23 cellular contexts compared by ENCODE assay signal in genomic region chr5:178392998-178393397, GRCh38.
DNase-seq lines count a peak whose midpoint lies in the region; ATAC-seq and TF ChIP-seq lines count a peak whose summit lies in the region.
"Had no signal": no experiment of that assay in that cellular context is flagged by ENCODE, and none has a peak within 500 bp of the region (broad histone marks: within the 10 kb centered on the region; RNA-seq: fewer than 3 reads in every experiment).

No MANE protein-coding gene starts in this region.

- intact Hi-C loops in dendritic cell treated with granulocyte-macrophage colony-stimulating factor and Interleukin-4, amounts not matched to agents 40 ng/mL and 50 ng/mL, for 4 days (cut with micrococcal nuclease), result no loop called here

- ATAC-seq in activated T-helper 17 cell treated with anti-CD3 and anti-CD28 coated beads, Interleukin-2, amount 50 U/mL, for 72 hours (replicated peaks), result no peak
- no peak for ATAC-seq in HG02798 (IDR thresholded peaks at IDR 0.05; ENCODE audit: poor library complexity, unreplicated experiment)
- ATAC-seq: activated T-cell treated with anti-CD3 and anti-CD28 coated beads, Interleukin-2, amount 50 U/mL, for 4 hours; gastrocnemius medialis; PC-3 had no signal

- peak overlapping the region; percentile 78 for H3K27ac Mint-ChIP-seq in dendritic cell treated with granulocyte-macrophage colony-stimulating factor and Interleukin-4, amounts not matched to agents 40 ng/mL and 50 ng/mL, for 4 days
- no peak overlapping the region for H3K27ac Mint-ChIP-seq in activated T-helper 17 cell treated with anti-CD3 and anti-CD28 coated beads, Interleukin-2, amount 50 U/mL, for 72 hours
- H3K27ac Mint-ChIP-seq: activated CD4-positive, alpha-beta memory T cell treated with anti-CD3 and anti-CD28 coated beads, Interleukin-2, amount 10 ng/mL, durations not matched to agents 7 days and 5 days; activated naive CD4-positive, alpha-beta T cell treated with anti-CD3 and anti-CD28 coated beads, Interleukin-2, amount 50 U/mL, for 24 hours; H9 had no signal

- TF ChIP-seq CTCF in HL-60 (IDR thresholded peaks at IDR 0.05; ENCODE audit: insufficient read depth, low read length), result no peak
- TF ChIP-seq CTCF in neutrophil (IDR thresholded peaks at IDR 0.05), result no peak

- H3K9me3 Mint-ChIP-seq in dendritic cell treated with granulocyte-macrophage colony-stimulating factor and Interleukin-4, amounts not matched to agents 40 ng/mL and 50 ng/mL, for 4 days, result no peaks in the 10 kb centered on the region
- no peaks in the 10 kb centered on the region for H3K9me3 Mint-ChIP-seq in activated T-helper 17 cell treated with anti-CD3 and anti-CD28 coated beads, Interleukin-2, amount 50 U/mL, for 72 hours
- H3K9me3 Mint-ChIP-seq: activated CD4-positive, alpha-beta memory T cell treated with anti-CD3 and anti-CD28 coated beads, Interleukin-2, amount 10 ng/mL, durations not matched to agents 7 days and 5 days; activated naive CD4-positive, alpha-beta T cell treated with anti-CD3 and anti-CD28 coated beads, Interleukin-2, amount 50 U/mL, for 24 hours; activated T-cell treated with anti-CD3 and anti-CD28 coated beads, Interleukin-2, amount 50 U/mL, for 4 hours; central memory CD8-positive, alpha-beta T cell; H9; neural progenitor cell had no signal

- DNase-seq in HL-60 (ENCODE audit: low read depth in 1 of 2, low spot score in 1 of 2) (peak; percentile 92 to 96), NOMO-1 (lab: John Stamatoyannopoulos, UW; ENCODE audit: unreplicated experiment in 2 of 2) (peak; percentile 55 to 73), DMS79 treated with DMSO at 0.1 percent for 48 hours (lab: John Stamatoyannopoulos, UW) (no peak)
- no peak for DNase-seq in activated T-cell treated with anti-CD3 and anti-CD28 coated beads, Interleukin-2, amount 50 U/mL, for 48 hours
- DNase-seq: activated CD4-positive, alpha-beta memory T cell treated with anti-CD3 and anti-CD28 coated beads, Interleukin-2, amount 10 ng/mL, durations not matched to agents 7 days and 5 days; activated T-cell treated with anti-CD3 and anti-CD28 coated beads, Interleukin-2, amount 50 U/mL, for 4 hours; effector CD8-positive, alpha-beta T cell; gastrocnemius medialis; H9; hypothalamus; kidney glomerular epithelial cell; midbrain; NCI-H1417 treated with DMSO at 0.1 percent for 48 hours; PC-3; stimulated activated CD4-positive, alpha-beta T cell treated with anti-CD3 and anti-CD28 coated beads, Interleukin-4, amount 100 ng/mL, for 24 hours had no signal

- H3K9me3 ChIP-seq in neutrophil, result no peaks in the 10 kb centered on the region
- H3K9me3 ChIP-seq: ascending aorta, gastrocnemius medialis had no signal

- H3K4me3 ChIP-seq in HL-60 (replicated peaks; ENCODE audit: insufficient read depth, low read length), result no peak overlapping the region
- H3K4me3 ChIP-seq in neutrophil (ENCODE audit: low read depth in 1 of 2, low read length in 1 of 2), result peak overlapping the region in 1 of 2 experiments; percentile 32
- H3K4me3 ChIP-seq: ascending aorta, neural progenitor cell had no signal

- H3K4me3 Mint-ChIP-seq in dendritic cell treated with granulocyte-macrophage colony-stimulating factor and Interleukin-4, amounts not matched to agents 40 ng/mL and 50 ng/mL, for 4 days, result no peak overlapping the region
- no peak overlapping the region for H3K4me3 Mint-ChIP-seq in activated T-helper 17 cell treated with anti-CD3 and anti-CD28 coated beads, Interleukin-2, amount 50 U/mL, for 72 hours
- H3K4me3 Mint-ChIP-seq: activated CD4-positive, alpha-beta memory T cell treated with anti-CD3 and anti-CD28 coated beads, Interleukin-2, amount 10 ng/mL, durations not matched to agents 7 days and 5 days; activated naive CD4-positive, alpha-beta T cell treated with anti-CD3 and anti-CD28 coated beads, Interleukin-2, amount 50 U/mL, for 24 hours; activated T-cell treated with anti-CD3 and anti-CD28 coated beads, Interleukin-2, amount 50 U/mL, for 4 hours; central memory CD8-positive, alpha-beta T cell; H9; neural progenitor cell had no signal

- H3K4me1 ChIP-seq in neutrophil (ENCODE audit: control insufficient read depth in 1 of 2, insufficient read depth in 1 of 2, low read depth in 1 of 2, low read length in 1 of 2), result peaks cover 73 to 80% of the 10 kb centered on the region in 2 experiments
- H3K4me1 ChIP-seq: ascending aorta had no signal

- H3K27me3 Mint-ChIP-seq in dendritic cell treated with granulocyte-macrophage colony-stimulating factor and Interleukin-4, amounts not matched to agents 40 ng/mL and 50 ng/mL, for 4 days, result no peaks in the 10 kb centered on the region
- H3K27me3 Mint-ChIP-seq in activated T-helper 17 cell treated with anti-CD3 and anti-CD28 coated beads, Interleukin-2, amount 50 U/mL, for 72 hours, result peaks cover 16% of the 10 kb centered on the region
- H3K27me3 Mint-ChIP-seq: activated CD4-positive, alpha-beta memory T cell treated with anti-CD3 and anti-CD28 coated beads, Interleukin-2, amount 10 ng/mL, durations not matched to agents 7 days and 5 days; activated naive CD4-positive, alpha-beta T cell treated with anti-CD3 and anti-CD28 coated beads, Interleukin-2, amount 50 U/mL, for 24 hours had no signal

- H3K27ac ChIP-seq in HL-60 (replicated peaks), result peak overlapping the region; percentile 97
- H3K27ac ChIP-seq in neutrophil, result peak overlapping the region; percentile 84
- H3K27ac ChIP-seq: ascending aorta, gastrocnemius medialis, neural progenitor cell had no signal

- no peaks in the 10 kb centered on the region for H3K36me3 ChIP-seq in neutrophil
- H3K36me3 ChIP-seq: ascending aorta, gastrocnemius medialis, neural progenitor cell had no signal

- H3K27me3 ChIP-seq in HL-60 (ENCODE audit: insufficient read depth, poor library complexity, severe bottlenecking), result no peaks in the 10 kb centered on the region
- no peaks in the 10 kb centered on the region for H3K27me3 ChIP-seq in neutrophil
- H3K27me3 ChIP-seq: ascending aorta, neural progenitor cell had no signal

- no peaks in the 10 kb centered on the region for H3K36me3 Mint-ChIP-seq in dendritic cell treated with granulocyte-macrophage colony-stimulating factor and Interleukin-4, amounts not matched to agents 40 ng/mL and 50 ng/mL, for 4 days (ENCODE audit: low read depth)
- H3K36me3 Mint-ChIP-seq in activated T-helper 17 cell treated with anti-CD3 and anti-CD28 coated beads, Interleukin-2, amount 50 U/mL, for 72 hours (ENCODE audit: low read depth), result no peaks in the 10 kb centered on the region
- H3K36me3 Mint-ChIP-seq: neural progenitor cell had no signal

- H3K4me1 Mint-ChIP-seq in dendritic cell treated with granulocyte-macrophage colony-stimulating factor and Interleukin-4, amounts not matched to agents 40 ng/mL and 50 ng/mL, for 4 days (ENCODE audit: low read depth), result peaks cover 59% of the 10 kb centered on the region
- no peaks in the 10 kb centered on the region for H3K4me1 Mint-ChIP-seq in activated T-helper 17 cell treated with anti-CD3 and anti-CD28 coated beads, Interleukin-2, amount 50 U/mL, for 72 hours
- H3K4me1 Mint-ChIP-seq: activated CD4-positive, alpha-beta memory T cell treated with anti-CD3 and anti-CD28 coated beads, Interleukin-2, amount 10 ng/mL, durations not matched to agents 7 days and 5 days; activated naive CD4-positive, alpha-beta T cell treated with anti-CD3 and anti-CD28 coated beads, Interleukin-2, amount 50 U/mL, for 24 hours; central memory CD8-positive, alpha-beta T cell had no signal

Comparison
In these comparisons a context has a peak if more than half of its experiments do, and no peak if none do; other contexts are left out.
1. DNase-seq: peak in HL-60 (2 of 2) and NOMO-1 (2 of 2); none in DMS79 treated with DMSO at 0.1 percent for 48 hours (single experiment) and activated T-cell treated with anti-CD3 and anti-CD28 coated beads, Interleukin-2, amount 50 U/mL, for 48 hours (0 of 2).